ENCODE assay signal across 8 cellular contexts in genomic region chr20:63657937-63658748, GRCh38. TPM values are rescaled to one million over a fixed set of nuclear protein-coding genes. Genes with fewer than 3 reads are reported as not detected.
A peak's percentile ranks its signal among the peaks of the same experiment; 100 is the strongest.
DNase-seq lines count a peak whose midpoint lies in the region; ATAC-seq, FAIRE-seq and TF ChIP-seq lines count a peak whose summit lies in the region.

Gene RTEL1, plus strand, starts transcription at chr20:63658312. Its CDS starts 1,091 bp downstream, at chr20:63659403.

- DNase-seq in BE2C (peak; percentile 92), GM19239 (ENCODE audit: insufficient read length, low spot score) (peak; percentile 99), NCI-H526 (lab: John Stamatoyannopoulos, UW) (peak; percentile 77 to 95), colonic mucosa (peak; percentile 93)
- peak; percentile 91 for DNase-seq in activated CD4-positive, alpha-beta T cell treated with anti-CD3 and anti-CD28 coated beads for 48 hours
- DNase-seq in stimulated activated CD4-positive, alpha-beta T cell treated with anti-CD3 and anti-CD28 coated beads, Interleukin-1b, Interleukin-23, amount 100 ng/mL, for 4 hours (ENCODE audit: low read depth in 2 of 2): peak; percentile 82 to 87

- peak; percentile 86 for ATAC-seq in HG03442 (IDR thresholded peaks at IDR 0.05; ENCODE audit: unreplicated experiment)

- H3K27me3 ChIP-seq in BE2C (no peaks in the 10 kb centered on the region), colonic mucosa (no peaks in the 10 kb centered on the region), layer of hippocampus (ENCODE audit: control insufficient read depth, insufficient read depth, low read length) (no peaks in the 10 kb centered on the region)

- H3K9ac ChIP-seq in colonic mucosa (ENCODE audit: low read depth in 2 of 2, low read length in 2 of 2): peak within 1 kb of the TSS; percentile 72 to 88

- H3K36me3 ChIP-seq in BE2C: peaks cover 23% of the 10 kb centered on the region
- no peaks in the 10 kb centered on the region for H3K36me3 ChIP-seq in colonic mucosa

- intact Hi-C loops in colonic mucosa (cut with DNase I): no loop called here

- peak; percentile 82 for FAIRE-seq in GM19239 (lab: Jason Lieb, UNC)

- H3K9me3 ChIP-seq in BE2C (no peaks in the 10 kb centered on the region), colonic mucosa (no peaks in the 10 kb centered on the region)

- peaks cover 6% of the 10 kb centered on the region for H3K4me1 ChIP-seq in BE2C
- H3K4me1 ChIP-seq in colonic mucosa: peaks cover 9% of the 10 kb centered on the region

- H3K4me3 ChIP-seq in BE2C (ENCODE audit: low read depth, low read length) (peak within 1 kb of the TSS; percentile 97), colonic mucosa (peak within 1 kb of the TSS; percentile 69)

- TF ChIP-seq CTCF in BE2C (IDR thresholded peaks at IDR 0.05; ENCODE audit: low read depth, low read length): no peak
- TF ChIP-seq CTCF in colonic mucosa (IDR thresholded peaks at IDR 0.05): no peak

- H3K27ac ChIP-seq in colonic mucosa (peak within 1 kb of the TSS; percentile 59), layer of hippocampus (ENCODE audit: low read depth, low read length) (peak within 1 kb of the TSS; percentile 95)

RNA-seq across cellular contexts. Expression of gene RTEL1, which starts in this region (rescaled TPM):
- polyA plus RNA-seq in BE2C (2012; ENCODE audit: insufficient read depth, insufficient read length, low read depth): 73.4 TPM
- 10 to 100 TPM; 25.7 to 34.9 TPM for total RNA-seq in colonic mucosa

Comparison
In these comparisons a context has a peak if more than half of its experiments do, and no peak if none do; other contexts are left out.
1. Peak in every context shown above with its lines: DNase-seq, ATAC-seq, H3K4me3 ChIP-seq and H3K27ac ChIP-seq.